In the genomic region with DNA sequence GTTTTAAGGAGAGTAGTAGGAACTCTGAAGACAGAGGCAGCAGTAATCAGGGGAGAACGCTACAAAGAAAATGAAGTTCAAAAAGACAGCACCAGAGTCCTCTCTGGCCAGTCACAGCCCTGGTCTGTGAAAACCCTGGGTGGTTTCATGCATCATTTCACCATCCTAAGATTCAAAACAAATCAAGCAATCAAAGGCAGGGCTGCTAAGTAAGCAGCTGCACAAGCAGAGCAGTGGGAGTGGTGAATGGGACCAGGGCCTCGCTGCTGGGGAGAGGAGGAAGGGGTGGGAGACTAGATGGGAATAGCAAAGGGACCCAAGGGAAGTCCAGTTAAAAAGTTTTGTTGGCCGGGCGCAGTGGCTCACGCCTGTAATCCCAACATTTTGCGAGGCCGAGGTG, we compare ENCODE assay signal across 7 cellular contexts.
DNase-seq lines count a peak whose midpoint lies in the region; ATAC-seq, FAIRE-seq and TF ChIP-seq lines count a peak whose summit lies in the region.
"Not testable (repeated sequence)": the region's sequence is repeated elsewhere in the genome, so short reads cannot be mapped to it uniquely, and the experiment has no call there.

No MANE protein-coding gene starts in this region.

- CTCF ChIA-PET in HepG2 (lab: Yijun Ruan, JAX; ENCODE audit: low intra/inter-chr PET ratio, low total read pairs): not testable (repeated sequence)

- H3K27ac Mint-ChIP-seq in HFFc6 (peak overlapping the region; percentile 34), brain (peak overlapping the region; percentile 50 to 93 (median 71))

- not testable (repeated sequence) for H2BK5ac ChIP-seq in trophoblast cell (ENCODE audit: low read depth, low read length, poor library complexity)

- H4K8ac ChIP-seq in trophoblast cell (ENCODE audit: low read depth, low read length): not testable (repeated sequence)

- not testable (repeated sequence) for H3K27me3 Mint-ChIP-seq in HFFc6 (ENCODE audit: insufficient read depth); brain

- not testable (repeated sequence) for H3K4me3 Mint-ChIP-seq in HFFc6
- peak overlapping the region in 2 of 5 experiments; percentile 34 to 80 for H3K4me3 Mint-ChIP-seq in brain

- peak overlapping the region; percentile 29 for H2BK120ac ChIP-seq in trophoblast cell (ENCODE audit: insufficient read depth, low read length, poor library complexity)

- not testable (repeated sequence) for H4K12ac ChIP-seq in trophoblast cell (ENCODE audit: low read depth, low read length)

- peak overlapping the region; percentile 70 for H4K91ac ChIP-seq in trophoblast cell (ENCODE audit: low read depth, low read length)

- peak overlapping the region; percentile 91 for H2BK12ac ChIP-seq in trophoblast cell (ENCODE audit: low read length)

- BruUV-seq in HepG2 (replicated peaks; lab: Mats Ljungman, UMichigan): not testable (repeated sequence)

- H3K79me1 ChIP-seq in trophoblast cell (ENCODE audit: low read length): peaks cover 10% of the 10 kb centered on the region

- FAIRE-seq in HepG2 (lab: Jason Lieb, UNC): not testable (repeated sequence)

- H3K9ac ChIP-seq in BLaER1 treated with 17β-estradiol and CSF1 and Interleukin-3, amounts not matched to agents 10 nM and 100 nM: peak overlapping the region in 3 of 11 experiments; percentile 4 to 23 (median 9); a peak in 1 of 22 replicates
- H3K9ac ChIP-seq in HepG2 (ENCODE audit: insufficient read depth, low read depth, low read length): peak overlapping the region; percentile 79
- H3K9ac ChIP-seq in trophoblast cell (ENCODE audit: low read length): not testable (repeated sequence)

- H3K4me1 ChIP-seq in BLaER1 treated with 17β-estradiol and CSF1 and Interleukin-3, amounts not matched to agents 10 nM and 100 nM: peaks cover 15 to 31% (median 25%) of the 10 kb centered on the region in 10 experiments
- peaks cover 30% of the 10 kb centered on the region for H3K4me1 ChIP-seq in SJSA1 (replicated peaks)
- peaks cover 69% of the 10 kb centered on the region for H3K4me1 ChIP-seq in HepG2 (ENCODE audit: insufficient read depth, low read length)
- peaks cover 9 to 10% of the 10 kb centered on the region in 2 experiments for H3K4me1 ChIP-seq in trophoblast cell (ENCODE audit: control insufficient read depth in 1 of 2, insufficient read depth in 2 of 2, low read length in 2 of 2)

- not testable (repeated sequence) for H2AK5ac ChIP-seq in trophoblast cell (ENCODE audit: low read length)

- POLR2A ChIA-PET in HepG2 (lab: Yijun Ruan, JAX): interaction anchor here (1.1 to 3.7 kb wide), 5 partner anchors 9 to 287 kb away, joined by 3 to 25 read pairs (median 4); a partner anchor contains a TSS

- H3K18ac ChIP-seq in trophoblast cell (ENCODE audit: low read length): not testable (repeated sequence)

- TF ChIP-seq POLR2A in HepG2 (IDR thresholded peaks at IDR 0.05; ENCODE audit: insufficient read depth in 1 of 2, low read depth in 2 of 2, low read length in 2 of 2): not testable (repeated sequence)

- H4K20me1 ChIP-seq in BLaER1 treated with 17β-estradiol and CSF1 and Interleukin-3, amounts not matched to agents 10 nM and 100 nM; HepG2 (ENCODE audit: insufficient read depth, low read length): not testable (repeated sequence)

- H3K14ac ChIP-seq in trophoblast cell (ENCODE audit: low read length): not testable (repeated sequence)

- H3K27me3 ChIP-seq in BLaER1 treated with 17β-estradiol and CSF1 and Interleukin-3, amounts not matched to agents 10 nM and 100 nM; SJSA1 (replicated peaks); HepG2 (ENCODE audit: control insufficient read depth in 1 of 2, insufficient read depth in 2 of 2, low read length in 2 of 2); trophoblast cell (ENCODE audit: insufficient read depth, low read length): not testable (repeated sequence)

- in situ Hi-C loops in HepG2 (cut with HindIII; ENCODE audit: extremely low pct_ligation_motif_present, low pct_unique_long_range_greater_than_20kb): not testable (repeated sequence)

- H3K79me2 ChIP-seq in HepG2 (ENCODE audit: insufficient read depth, low read length); trophoblast cell (ENCODE audit: control insufficient read depth, insufficient read depth, low read length, poor library complexity): not testable (repeated sequence)

- ATAC-seq in HepG2: peak; percentile 18

- H3K9me3 Mint-ChIP-seq in HFFc6: not testable (repeated sequence)
- peaks cover 5 to 21% (median 8%) of the 10 kb centered on the region in 5 experiments for H3K9me3 Mint-ChIP-seq in brain

- 86% methylated on average over 7 of the region's 7 CpGs for WGBS in HepG2 (ENCODE audit: low lambda C conversion rate)
- WGBS in trophoblast cell (ENCODE audit: extremely low coverage, insufficient coverage, insufficient read length): no CpG with 5 or more reads among the region's 7 CpGs

- H3K36me3 ChIP-seq in BLaER1 treated with 17β-estradiol and CSF1 and Interleukin-3, amounts not matched to agents 10 nM and 100 nM; SJSA1; HepG2 (replicated peaks in 1 of 2; ENCODE audit: control insufficient read depth in 1 of 2, insufficient read depth in 2 of 2, low read length in 2 of 2); trophoblast cell (ENCODE audit: control insufficient read depth in 1 of 2, insufficient read depth in 2 of 2, low read length in 2 of 2): not testable (repeated sequence)

- H3K9me3 ChIP-seq in BLaER1 treated with 17β-estradiol and CSF1 and Interleukin-3, amounts not matched to agents 10 nM and 100 nM (replicated peaks in 1 of 11); SJSA1 (replicated peaks); HepG2 (ENCODE audit: low read length); trophoblast cell (ENCODE audit: insufficient read depth, low read depth, low read length): not testable (repeated sequence)

- H3K4me1 Mint-ChIP-seq in HFFc6 (ENCODE audit: low read depth) (peaks cover 29% of the 10 kb centered on the region), brain (peaks cover 14% of the 10 kb centered on the region)

- H3K4ac ChIP-seq in trophoblast cell (ENCODE audit: low read depth, low read length): not testable (repeated sequence)

- H3K4me3 ChIP-seq in BLaER1 treated with 17β-estradiol and CSF1 and Interleukin-3, amounts not matched to agents 10 nM and 100 nM; SJSA1; HepG2 (replicated peaks in 1 of 3; ENCODE audit: insufficient read depth in 1 of 3, low read depth in 2 of 3, low read length in 3 of 3); trophoblast cell (ENCODE audit: low read depth, low read length): not testable (repeated sequence)

- peak overlapping the region in 5 of 11 experiments; percentile 10 to 67 (median 38); a peak in 6 of 22 replicates for H3K27ac ChIP-seq in BLaER1 treated with 17β-estradiol and CSF1 and Interleukin-3, amounts not matched to agents 10 nM and 100 nM
- H3K27ac ChIP-seq in SJSA1 (peak overlapping the region; percentile 97), HepG2 (ENCODE audit: extremely low read length, insufficient read depth, low read length) (peak overlapping the region; percentile 97), trophoblast cell (ENCODE audit: low read depth, low read length) (peak overlapping the region; percentile 64)

- H3K4me2 ChIP-seq in BLaER1 treated with 17β-estradiol and CSF1 and Interleukin-3, amounts not matched to agents 10 nM and 100 nM: peak overlapping the region in 10 of 11 experiments; percentile 9 to 64 (median 50); a peak in 18 of 22 replicates
- peak overlapping the region; percentile 67 for H3K4me2 ChIP-seq in HepG2 (ENCODE audit: low read depth, low read length)
- not testable (repeated sequence) for H3K4me2 ChIP-seq in trophoblast cell (ENCODE audit: low read length)

- not testable (repeated sequence) for H3K36me3 Mint-ChIP-seq in HFFc6 (ENCODE audit: low read depth)
- peaks cover 44% of the 10 kb centered on the region for H3K36me3 Mint-ChIP-seq in brain

- TF ChIP-seq RAD21 in HepG2 (CRISPR knock-in tag; IDR thresholded peaks at IDR 0.05): not testable (repeated sequence)

- not testable (repeated sequence) for DNase-seq in HFFc6; HepG2 (ENCODE audit: low spot score); trophoblast cell
- DNase-seq in NCI-H2107 treated with DMSO at 0.1 percent for 48 hours (lab: John Stamatoyannopoulos, UW; ENCODE audit: unreplicated experiment) (peak; percentile 58), SJSA1 (ENCODE audit: low read depth in 1 of 2, low spot score in 2 of 2) (peak in 1 of 2 experiments; percentile 70)

- H3K23ac ChIP-seq in trophoblast cell (ENCODE audit: low read length): not testable (repeated sequence)

- intact Hi-C loops in HepG2 (cut with micrococcal nuclease; ENCODE audit: unreplicated experiment): not testable (repeated sequence)

- H2AFZ ChIP-seq in HepG2 (ENCODE audit: low read length); trophoblast cell (ENCODE audit: insufficient read depth, low read length, poor library complexity): not testable (repeated sequence)

- not testable (repeated sequence) for TF ChIP-seq CTCF in HFFc6 (IDR thresholded peaks at IDR 0.05); brain (conservative IDR thresholded peaks at IDR 0.05); HepG2 (CRISPR knock-in tag; IDR thresholded peaks at IDR 0.05)

- TF ChIP-seq EP300 in HepG2 (IDR thresholded peaks at IDR 0.05; ENCODE audit: low read depth in 2 of 2, low read length in 2 of 2); HepG2 (CRISPR knock-in tag; IDR thresholded peaks at IDR 0.05; ENCODE audit: borderline replicate concordance): not testable (repeated sequence)

TF ChIP-seq in HepG2, 621 proteins besides CTCF, POLR2A, EP300 and RAD21:
- 0 out of 2 replicates have a peak, but pooled peaks have one; percentile 6 for TF ChIP-seq ZFP90 (CRISPR knock-in tag; IDR thresholded peaks at IDR 0.05; ENCODE audit: borderline replicate concordance)
- TF ChIP-seq ZNF607 (CRISPR knock-in tag; IDR thresholded peaks at IDR 0.05; ENCODE audit: borderline replicate concordance): 0 out of 2 replicates have a peak, but pooled peaks have one; percentile 21
- TF ChIP-seq MBD4 (IDR thresholded peaks at IDR 0.05; ENCODE audit: borderline replicate concordance, low read length): 0 out of 2 replicates have a peak, but pooled peaks have one; percentile 8
